Comparison of ENCODE assay signal across 11 cellular contexts in the genomic region with DNA sequence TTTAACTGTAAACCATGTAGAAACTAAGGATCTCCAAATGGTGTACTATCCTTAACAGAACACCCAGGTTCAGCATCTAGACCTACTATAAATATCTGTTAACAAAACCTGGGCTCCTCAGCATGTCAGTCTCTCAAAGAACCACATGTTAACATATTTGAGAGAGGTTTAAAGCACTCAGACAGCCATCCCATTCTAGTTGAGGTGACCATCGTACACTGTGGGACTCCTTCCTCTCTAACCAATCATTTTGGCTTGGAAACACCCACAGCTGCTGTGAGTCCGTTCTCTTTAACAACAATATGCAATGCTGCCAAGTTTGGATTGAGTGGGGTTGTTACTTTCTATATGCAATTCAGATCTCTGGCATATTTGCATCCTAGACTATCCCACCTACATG.
DNase-seq lines count a peak whose midpoint lies in the region; ATAC-seq and TF ChIP-seq lines count a peak whose summit lies in the region.
"Had no signal": no experiment of that assay in that cellular context is flagged by ENCODE, and none has a peak within 500 bp of the region (broad histone marks: within the 10 kb centered on the region; RNA-seq: fewer than 3 reads in every experiment).

No MANE protein-coding gene starts in this region.

- WGBS in heart right ventricle, 2 donors: 50 to 71% methylated on average over 2 of the region's 2 CpGs

- H3K27me3 ChIP-seq in heart right ventricle (no peaks in the 10 kb centered on the region), osteoblast (ENCODE audit: insufficient read depth, low read length) (no peaks in the 10 kb centered on the region)
- H3K27me3 ChIP-seq: ascending aorta had no signal

- H3K36me3 ChIP-seq in heart right ventricle (no peaks in the 10 kb centered on the region), osteoblast (ENCODE audit: insufficient read depth, low read length) (no peaks in the 10 kb centered on the region)
- H3K36me3 ChIP-seq: ascending aorta had no signal

- H3K27ac ChIP-seq in heart right ventricle: no peak overlapping the region
- H3K27ac ChIP-seq in osteoblast (ENCODE audit: low read depth, low read length): no peak overlapping the region
- H3K27ac ChIP-seq: ascending aorta, parathyroid adenoma had no signal

- no peak for DNase-seq in Right ventricle myocardium inferior (ENCODE audit: missing footprints)
- DNase-seq in heart right ventricle: no peak
- peak; percentile 23 for DNase-seq in superior temporal gyrus (ENCODE audit: extremely low spot score)
- DNase-seq in osteoblast (ENCODE audit: insufficient read length, low spot score, missing footprints): no peak
- no peak for DNase-seq in cerebellar nuclear complex (lab: John Stamatoyannopoulos, UW)
- no peak for DNase-seq in NOMO-1 treated with dmso at 0.1 percent for 144 hours (lab: John Stamatoyannopoulos, UW; ENCODE audit: unreplicated experiment)
- DNase-seq: mammary epithelial cell had no signal

- H3K4me1 ChIP-seq in heart right ventricle: peaks cover 0 to 9% (median 0%) of the 10 kb centered on the region in 9 donors
- peaks cover 3% of the 10 kb centered on the region for H3K4me1 ChIP-seq in osteoblast (ENCODE audit: insufficient read depth, low read length)
- H3K4me1 ChIP-seq: ascending aorta, parathyroid adenoma had no signal

- TF ChIP-seq CTCF in heart right ventricle (IDR thresholded peaks at IDR 0.05) (no peak), osteoblast (IDR thresholded peaks at IDR 0.05; ENCODE audit: extremely low read depth, low read depth, low read length) (no peak)

- intact Hi-C loops in Right ventricle myocardium inferior (cut with DNase I): no loop called here
- intact Hi-C loops in heart right ventricle (cut with DNase I): loop anchor here in 1 of 10 donors (10.0 kb wide), 1 partner anchor 63 kb away; no protein-coding TSS in a partner anchor

- H2AFZ ChIP-seq in osteoblast (ENCODE audit: low read length): no peak overlapping the region
- H2AFZ ChIP-seq: parathyroid adenoma had no signal

- H3K4me3 ChIP-seq in heart right ventricle (no peak overlapping the region), osteoblast (ENCODE audit: insufficient read depth, low read length) (no peak overlapping the region)
- H3K4me3 ChIP-seq: ascending aorta had no signal

- H3K9me3 ChIP-seq in heart right ventricle (peaks cover 0 to 7% (median 0%) of the 10 kb centered on the region in 11 donors), osteoblast (ENCODE audit: low read depth, low read length) (no peaks in the 10 kb centered on the region)
- H3K9me3 ChIP-seq: ascending aorta had no signal

- no peak overlapping the region for H3K4me2 ChIP-seq in osteoblast (ENCODE audit: insufficient read depth, low read length)

- no peaks in the 10 kb centered on the region for H3K79me2 ChIP-seq in osteoblast (ENCODE audit: insufficient read depth, low read length)
- H3K79me2 ChIP-seq: parathyroid adenoma had no signal

- ATAC-seq in Right ventricle myocardium inferior (peak; percentile 34), heart right ventricle (no peak), GM21619 (IDR thresholded peaks at IDR 0.05; ENCODE audit: unreplicated experiment) (peak; percentile 18), HG03342 (IDR thresholded peaks at IDR 0.05; ENCODE audit: unreplicated experiment) (peak; percentile 27)

- H4K20me1 ChIP-seq in osteoblast (ENCODE audit: insufficient read depth, low read length): no peaks in the 10 kb centered on the region

Comparison
In these comparisons a context has a peak if more than half of its experiments do, and no peak if none do; other contexts are left out.
1. ATAC-seq: peak in Right ventricle myocardium inferior (single experiment), GM21619 (single experiment) and HG03342 (single experiment); none in heart right ventricle (0 of 8).